ENCODE assay signal across 38 cellular contexts in the genomic region with DNA sequence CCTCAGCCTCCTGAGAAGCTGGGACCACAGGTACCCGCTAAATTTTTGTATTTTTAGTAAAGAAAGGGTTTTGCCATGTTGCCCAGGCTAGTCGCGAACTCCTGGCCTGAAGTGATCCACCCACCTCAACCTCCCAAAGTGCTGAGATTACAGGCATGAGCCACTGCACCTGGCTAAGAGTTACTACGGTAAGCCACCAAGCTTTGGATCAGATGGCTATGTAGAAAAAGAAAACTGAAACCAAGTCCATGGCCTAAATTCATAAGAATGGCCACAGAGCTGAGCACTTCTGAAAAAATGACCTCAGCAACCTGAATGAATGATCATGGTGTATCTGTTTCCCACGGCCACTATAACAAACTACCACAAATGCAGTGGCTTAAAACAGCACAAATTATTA. TPM values are rescaled to one million over a fixed set of nuclear protein-coding genes. Genes with fewer than 3 reads are reported as not detected.
A peak's percentile ranks its signal among the peaks of the same experiment; 100 is the strongest.
DNase-seq lines count a peak whose midpoint lies in the region; ATAC-seq, FAIRE-seq and TF ChIP-seq lines count a peak whose summit lies in the region.
"Had no signal": no experiment of that assay in that cellular context is flagged by ENCODE, and none has a peak within 500 bp of the region (broad histone marks: within the 10 kb centered on the region; RNA-seq: fewer than 3 reads in every experiment).

No MANE protein-coding gene starts in this region.

- H3K27me3 ChIP-seq in RWPE2 (ENCODE audit: insufficient read depth, poor library complexity, severe bottlenecking) (no peaks in the 10 kb centered on the region), muscle layer of colon (ENCODE audit: control insufficient read depth in 1 of 2, insufficient read depth in 2 of 2, low read length in 2 of 2) (no peaks in the 10 kb centered on the region)
- H3K27me3 ChIP-seq: BLaER1, cardiac muscle cell, esophagus muscularis mucosa, hepatocyte, tibial artery had no signal

- H3K9ac ChIP-seq in muscle layer of colon (ENCODE audit: low read length), result no peak overlapping the region
- H3K9ac ChIP-seq: BLaER1, GM23248, SK-N-SH had no signal

- H3K27ac Mint-ChIP-seq in natural killer cell treated with Interleukin-12 subunit alpha and Interleukin-12 subunit beta and Interleukin-15 and Interleukin-18, amount 100 ng/mL, for 72 hours, result no peak overlapping the region
- H3K27ac Mint-ChIP-seq: activated CD4-positive, alpha-beta memory T cell treated with anti-CD3 and anti-CD28 coated beads for 36 hours; activated naive CD4-positive, alpha-beta T cell treated with anti-CD3 and anti-CD28 coated beads, Interleukin-2, amount 50 U/mL, for 24 hours; activated T-helper 17 cell treated with anti-CD3 and anti-CD28 coated beads, Interleukin-2, amount 50 U/mL, for 72 hours; effector memory CD8-positive, alpha-beta T cell; mesothelial cell of epicardium; T-helper 1 cell treated with Interleukin-12 subunit alpha and Interleukin-12 subunit beta and Interleukin-4 antibody, amounts not matched to agents 30 μg/mL and 1 μg/mL, for 36 hours had no signal

- peak; percentile 62 for DNase-seq in GM10248 (ENCODE audit: extremely low spot score)
- DNase-seq in GM19239 (ENCODE audit: insufficient read length, low spot score), result no peak
- DNase-seq in RWPE2 (ENCODE audit: low spot score), result no peak
- no peak for DNase-seq in epidermal melanocyte (ENCODE audit: insufficient read length, low spot score)
- DNase-seq in natural killer cell treated with Interleukin-12 subunit alpha and Interleukin-12 subunit beta and Interleukin-15 and Interleukin-18, amount 100 ng/mL, for 72 hours (ENCODE audit: low spot score), result no peak
- DNase-seq in RKO (ENCODE audit: low spot score), result no peak
- DNase-seq: activated CD4-positive, alpha-beta memory T cell treated with anti-CD3 and anti-CD28 coated beads for 36 hours; activated CD4-positive, CD25-positive, alpha-beta regulatory T cell treated with anti-CD3 and anti-CD28 coated beads, Interleukin-2, amount 50 U/mL, for 72 hours; activated CD8-positive, alpha-beta memory T cell treated with anti-CD3 and anti-CD28 coated beads, Interleukin-2, amount 50 U/mL, for 48 hours; amygdala; COR-L47; cortex of kidney; DMS79; effector memory CD8-positive, alpha-beta T cell; foreskin melanocyte; GF-D8; GM23248; naive thymus-derived CD8-positive, alpha-beta T cell; NCI-H1092 treated with DMSO at 0.1 percent for 48 hours; NCI-H187 treated with DMSO at 0.1 percent for 48 hours; NCI-H2171 treated with DMSO at 0.1 percent for 48 hours; NCI-H526; occipital lobe; retina; SK-N-SH; stimulated activated CD4-positive, alpha-beta T cell treated with anti-CD3 and anti-CD28 coated beads, Interleukin-2, amount 100 ng/mL, for 24 hours; tibial artery had no signal

- H3K4me1 Mint-ChIP-seq in natural killer cell treated with Interleukin-12 subunit alpha and Interleukin-12 subunit beta and Interleukin-15 and Interleukin-18, amount 100 ng/mL, for 72 hours (ENCODE audit: low read depth in 2 of 2), result peaks cover 18 to 24% of the 10 kb centered on the region in 2 donors

- no peaks in the 10 kb centered on the region for H3K9me3 Mint-ChIP-seq in natural killer cell treated with Interleukin-12 subunit alpha and Interleukin-12 subunit beta and Interleukin-15 and Interleukin-18, amount 100 ng/mL, for 72 hours
- H3K9me3 Mint-ChIP-seq: activated CD4-positive, alpha-beta memory T cell treated with anti-CD3 and anti-CD28 coated beads for 36 hours; activated naive CD4-positive, alpha-beta T cell treated with anti-CD3 and anti-CD28 coated beads, Interleukin-2, amount 50 U/mL, for 24 hours; activated T-helper 17 cell treated with anti-CD3 and anti-CD28 coated beads, Interleukin-2, amount 50 U/mL, for 72 hours; effector memory CD8-positive, alpha-beta T cell; mesothelial cell of epicardium; naive thymus-derived CD8-positive, alpha-beta T cell; T-helper 1 cell treated with Interleukin-12 subunit alpha and Interleukin-12 subunit beta and Interleukin-4 antibody, amounts not matched to agents 30 μg/mL and 1 μg/mL, for 36 hours had no signal

- H3K27me3 Mint-ChIP-seq in natural killer cell treated with Interleukin-12 subunit alpha and Interleukin-12 subunit beta and Interleukin-15 and Interleukin-18, amount 100 ng/mL, for 72 hours, result no peaks in the 10 kb centered on the region
- H3K27me3 Mint-ChIP-seq: activated CD4-positive, alpha-beta memory T cell treated with anti-CD3 and anti-CD28 coated beads for 36 hours; activated naive CD4-positive, alpha-beta T cell treated with anti-CD3 and anti-CD28 coated beads, Interleukin-2, amount 50 U/mL, for 24 hours; activated T-helper 17 cell treated with anti-CD3 and anti-CD28 coated beads, Interleukin-2, amount 50 U/mL, for 72 hours; effector memory CD8-positive, alpha-beta T cell; naive thymus-derived CD8-positive, alpha-beta T cell had no signal

- peak; percentile 64 for FAIRE-seq in GM19239 (lab: Jason Lieb, UNC)
- FAIRE-seq: RCC 7860, TTC549 had no signal

- peaks cover 3% of the 10 kb centered on the region; the same call in 1 of the 2 replicates for H3K36me3 ChIP-seq in RWPE2 (ENCODE audit: low read depth)
- H3K36me3 ChIP-seq in muscle layer of colon (ENCODE audit: insufficient read depth, low read length), result no peaks in the 10 kb centered on the region
- H3K36me3 ChIP-seq: cardiac muscle cell, esophagus muscularis mucosa, tibial artery had no signal

- H3K27ac ChIP-seq in RWPE2 (ENCODE audit: poor library complexity, severe bottlenecking) (peak overlapping the region; percentile 99), muscle layer of colon (ENCODE audit: low read depth, low read length) (peak overlapping the region; percentile 24)
- H3K27ac ChIP-seq: BLaER1, cardiac muscle cell, tibial artery had no signal

- TF ChIP-seq CTCF in GM10248 (IDR thresholded peaks at IDR 0.05; ENCODE audit: control extremely low read depth, extremely low read depth, low read depth, missing control alignments) (no peak), RWPE2 (IDR thresholded peaks at IDR 0.05; ENCODE audit: poor library complexity, severe bottlenecking) (no peak)

- H3K4me3 Mint-ChIP-seq in natural killer cell treated with Interleukin-12 subunit alpha and Interleukin-12 subunit beta and Interleukin-15 and Interleukin-18, amount 100 ng/mL, for 72 hours, result no peak overlapping the region
- H3K4me3 Mint-ChIP-seq: activated CD4-positive, alpha-beta memory T cell treated with anti-CD3 and anti-CD28 coated beads for 36 hours; activated naive CD4-positive, alpha-beta T cell treated with anti-CD3 and anti-CD28 coated beads, Interleukin-2, amount 50 U/mL, for 24 hours; activated T-helper 17 cell treated with anti-CD3 and anti-CD28 coated beads, Interleukin-2, amount 50 U/mL, for 72 hours; effector memory CD8-positive, alpha-beta T cell; mesothelial cell of epicardium; naive thymus-derived CD8-positive, alpha-beta T cell; T-helper 1 cell treated with Interleukin-12 subunit alpha and Interleukin-12 subunit beta and Interleukin-4 antibody, amounts not matched to agents 30 μg/mL and 1 μg/mL, for 36 hours had no signal

- CTCF ChIA-PET in GM10248 (lab: Yijun Ruan, JAX), result interaction anchor here (3.4 to 4.6 kb wide), 2 partner anchors 16 to 67 kb away, joined by 12 to 22 read pairs; no protein-coding TSS in a partner anchor

- no peaks in the 10 kb centered on the region for H3K36me3 Mint-ChIP-seq in natural killer cell treated with Interleukin-12 subunit alpha and Interleukin-12 subunit beta and Interleukin-15 and Interleukin-18, amount 100 ng/mL, for 72 hours
- H3K36me3 Mint-ChIP-seq: activated CD4-positive, alpha-beta memory T cell treated with anti-CD3 and anti-CD28 coated beads for 36 hours; activated naive CD4-positive, alpha-beta T cell treated with anti-CD3 and anti-CD28 coated beads, Interleukin-2, amount 50 U/mL, for 24 hours; mesothelial cell of epicardium had no signal

- no peak overlapping the region for H3K4me3 ChIP-seq in RWPE2 (ENCODE audit: severe bottlenecking)
- no peak overlapping the region for H3K4me3 ChIP-seq in muscle layer of colon (ENCODE audit: low read depth in 1 of 2, low read length in 2 of 2)
- H3K4me3 ChIP-seq: BLaER1, cardiac muscle cell, esophagus muscularis mucosa, GM23248, hepatocyte, tibial artery had no signal

- POLR2A ChIA-PET in GM10248 (lab: Yijun Ruan, JAX), result no interaction called here

- H3K4me1 ChIP-seq in RWPE2 (ENCODE audit: insufficient read depth, poor library complexity, severe bottlenecking), result peaks cover 29% of the 10 kb centered on the region
- H3K4me1 ChIP-seq in muscle layer of colon (ENCODE audit: insufficient read depth, low read length), result peaks cover 18% of the 10 kb centered on the region
- H3K4me1 ChIP-seq: tibial artery had no signal

- H3K9me3 ChIP-seq in RWPE2 (ENCODE audit: severe bottlenecking) (no peaks in the 10 kb centered on the region), muscle layer of colon (ENCODE audit: low read length) (no peaks in the 10 kb centered on the region)
- H3K9me3 ChIP-seq: BLaER1, esophagus muscularis mucosa, SK-N-SH, tibial artery had no signal

- ATAC-seq in RWPE2 (ENCODE audit: low read depth), result no peak
- no peak for ATAC-seq in natural killer cell treated with Interleukin-12 subunit alpha and Interleukin-12 subunit beta and Interleukin-15 and Interleukin-18, amount 100 ng/mL, for 72 hours
- ATAC-seq: activated T-helper 17 cell treated with anti-CD3 and anti-CD28 coated beads, Interleukin-2, amount 50 U/mL, for 72 hours; effector memory CD8-positive, alpha-beta T cell; naive thymus-derived CD8-positive, alpha-beta T cell had no signal

RNA-seq across cellular contexts. Expression of a gene that starts 9.4 kb away (rescaled TPM):
- total RNA-seq in natural killer cell treated with Interleukin-12 subunit alpha and Interleukin-12 subunit beta and Interleukin-15 and Interleukin-18, amount 100 ng/mL, for 72 hours, result 10 to 100 TPM; 17.0 to 17.5 TPM

RNA-seq across cellular contexts. Expression of a gene that starts 26.8 kb away (rescaled TPM):
- total RNA-seq in natural killer cell treated with Interleukin-12 subunit alpha and Interleukin-12 subunit beta and Interleukin-15 and Interleukin-18, amount 100 ng/mL, for 72 hours, result under 1 TPM in 1 of 2 donors, not detected in 1; 0.24 TPM
- total RNA-seq: activated CD4-positive, alpha-beta memory T cell treated with anti-CD3 and anti-CD28 coated beads for 36 hours; cardiac muscle cell; hepatocyte; mesothelial cell of epicardium; naive thymus-derived CD8-positive, alpha-beta T cell had no signal
